ENCODE assay signal across 1 cellular context in the genomic region with DNA sequence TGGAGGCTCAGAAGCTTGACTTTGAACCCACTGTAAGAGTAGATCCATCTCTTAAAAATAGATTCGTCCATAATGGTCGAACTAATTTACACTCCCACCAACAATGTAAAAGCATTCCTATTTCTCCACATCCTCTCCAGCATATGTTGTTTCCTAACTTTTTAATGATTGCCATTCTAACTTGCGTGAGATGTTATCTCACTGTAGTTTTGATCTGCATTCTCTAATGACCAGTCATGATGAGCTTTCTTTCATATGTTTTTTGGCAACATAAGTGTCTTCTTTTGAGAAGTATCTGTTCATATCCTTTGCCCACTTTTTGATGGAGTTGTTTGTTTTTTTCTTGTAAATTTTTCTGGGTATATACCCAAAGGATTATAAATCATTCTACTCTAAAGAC. TPM values are rescaled to one million over a fixed set of nuclear protein-coding genes. Genes with fewer than 3 reads are reported as not detected.
"Had no signal": no experiment of that assay in that cellular context is flagged by ENCODE, and none has a peak within 500 bp of the region (broad histone marks: within the 10 kb centered on the region; RNA-seq: fewer than 3 reads in every experiment).

No MANE protein-coding gene starts in this region.

RNA-seq across cellular contexts. Expression of gene ADGRG6, which starts 44.4 kb away (rescaled TPM):
- polyA plus RNA-seq: IgD-negative memory B cell had no signal
